7 cellular contexts compared by ENCODE assay signal in genomic region chr5:131633830-131634229, GRCh38. TPM values are rescaled to one million over a fixed set of nuclear protein-coding genes. Genes with fewer than 3 reads are reported as not detected.
DNase-seq lines count a peak whose midpoint lies in the region; ATAC-seq and TF ChIP-seq lines count a peak whose summit lies in the region.

No MANE protein-coding gene starts in this region.

- no peaks in the 10 kb centered on the region for H3K9me2 ChIP-seq in HCT116 (ENCODE audit: insufficient read depth)

- DNase-seq in HCT116 (ENCODE audit: low read depth, low spot score) (no peak), T-helper 17 cell (no peak), foreskin fibroblast (no peak), spleen (no peak), SHP77 treated with DMSO at 0.1 percent for 48 hours (lab: John Stamatoyannopoulos, UW) (no peak)

- POLR2A ChIA-PET in HCT116 (lab: Charles Lee) = no interaction called here

- H4K20me1 ChIP-seq in HCT116 (ENCODE audit: insufficient read depth) = peaks cover under 1% of the 10 kb centered on the region; the same call in 1 of the 2 replicates

- peak overlapping the region; percentile 96 for H3K4me3 Mint-ChIP-seq in T-helper 17 cell

- H3K79me2 ChIP-seq in HCT116 (ENCODE audit: insufficient read depth, low read length) = peaks cover 61% of the 10 kb centered on the region

- H3K9me3 ChIP-seq in HCT116 (ENCODE audit: control insufficient read depth in 1 of 2, insufficient read depth in 1 of 2, low read depth in 1 of 2, low read length in 2 of 2) = no peaks in the 10 kb centered on the region
- no peaks in the 10 kb centered on the region for H3K9me3 ChIP-seq in T-helper 17 cell (ENCODE audit: control insufficient read depth, low read length, poor library complexity, severe bottlenecking)
- no peaks in the 10 kb centered on the region for H3K9me3 ChIP-seq in spleen

- no peaks in the 10 kb centered on the region for H3K27me3 Mint-ChIP-seq in T-helper 17 cell

- 42 to 50% (median 44%) methylated on average over 5 of the region's 5 CpGs for WGBS in spleen, 5 donors

- TF ChIP-seq CTCF in HCT116 (IDR thresholded peaks at IDR 0.05 in 2 of 3, conservative IDR thresholded peaks at IDR 0.05 in 1 of 3; ENCODE audit: borderline replicate concordance in 1 of 3, insufficient read depth in 1 of 3, low read depth in 2 of 3, low read length in 2 of 3) = no peak
- TF ChIP-seq CTCF in foreskin fibroblast (IDR thresholded peaks at IDR 0.05; ENCODE audit: low read depth, low read length) = no peak
- no peak for TF ChIP-seq CTCF in spleen (IDR thresholded peaks at IDR 0.05 in 8 of 11, conservative IDR thresholded peaks at IDR 0.05 in 3 of 11)

- no TSS peak for BruUV-seq in HCT116 (replicated peaks; lab: Mats Ljungman, UMichigan)

- peaks cover 12 to 42% of the 10 kb centered on the region in 2 experiments for H3K4me1 ChIP-seq in HCT116 (ENCODE audit: control insufficient read depth in 1 of 2, insufficient read depth in 2 of 2, low read length in 2 of 2)
- peaks cover 17 to 75% (median 53%) of the 10 kb centered on the region in 6 donors for H3K4me1 ChIP-seq in spleen

- H3K27me3 ChIP-seq in HCT116 (ENCODE audit: insufficient read depth, low read length) (no peaks in the 10 kb centered on the region), spleen (replicated peaks in 1 of 7) (no peaks in the 10 kb centered on the region)

- H3K36me3 ChIP-seq in HCT116 (ENCODE audit: control insufficient read depth in 1 of 2, insufficient read depth in 2 of 2, low read length in 2 of 2) (no peaks in the 10 kb centered on the region), spleen (peaks cover 0 to 6% (median 0%) of the 10 kb centered on the region in 6 donors)

- peak overlapping the region; percentile 77 for H3K4me2 ChIP-seq in HCT116 (ENCODE audit: low read length)

- RAD21 ChIA-PET in HCT116 (lab: Charles Lee; ENCODE audit: low non-redundant PET in 1 of 2, low total read pairs in 2 of 2, uncharacterized antibody in 2 of 2, unreplicated experiment in 2 of 2) = no interaction called here

- intact Hi-C loops in HCT116 (cut with micrococcal nuclease) = loop anchor here (2.0 kb wide), 1 partner anchor 163 kb away; the partner anchor contains the start of gene FNIP1
- intact Hi-C loops in spleen (cut with DNase I; ENCODE audit: low total_unique reads) = loop anchor here (5.0 kb wide), 1 partner anchor 37 kb away; no protein-coding TSS in a partner anchor

- no peak overlapping the region for H2AFZ ChIP-seq in HCT116 (ENCODE audit: low read depth, low read length, poor library complexity, severe bottlenecking)

- no peak for TF ChIP-seq RAD21 in HCT116 (IDR thresholded peaks at IDR 0.05; ENCODE audit: low read depth)

- ATAC-seq in HCT116 (no peak), T-helper 17 cell (no peak), GM21367 (IDR thresholded peaks at IDR 0.05; ENCODE audit: unreplicated experiment) (no peak), GM19023 (IDR thresholded peaks at IDR 0.05; ENCODE audit: unreplicated experiment) (no peak)

- TF ChIP-seq POLR2A in HCT116 (IDR thresholded peaks at IDR 0.05; ENCODE audit: borderline replicate concordance, extremely low read depth, insufficient read depth, insufficient read length) (no peak), spleen (IDR thresholded peaks at IDR 0.05) (no peak)

- peaks cover 29% of the 10 kb centered on the region for H3K4me1 Mint-ChIP-seq in T-helper 17 cell

- H3K27ac ChIP-seq in HCT116 (ENCODE audit: low read depth, low read length) (no peak overlapping the region), spleen (peak overlapping the region in 7 of 8 donors; percentile 92 to 100 (median 100))

- peak overlapping the region; percentile 83 for H3K9ac ChIP-seq in HCT116 (ENCODE audit: low read length)

- CTCF ChIA-PET in HCT116 (lab: Charles Lee) = no interaction called here

- peaks cover 3% of the 10 kb centered on the region for H3K36me3 Mint-ChIP-seq in T-helper 17 cell (ENCODE audit: low read depth)

- peak overlapping the region; percentile 98 for H3K27ac Mint-ChIP-seq in T-helper 17 cell

- H3K4me3 ChIP-seq in HCT116 (replicated peaks in 1 of 2; ENCODE audit: low read depth in 1 of 2, low read length in 2 of 2) = peak overlapping the region; percentile 85 to 88
- H3K4me3 ChIP-seq in foreskin fibroblast (ENCODE audit: low read depth in 1 of 2, low read length in 2 of 2) = peak overlapping the region; percentile 93 to 95
- peak overlapping the region in 7 of 8 donors; percentile 57 to 89 (median 72) for H3K4me3 ChIP-seq in spleen

TF ChIP-seq in HCT116, 20 proteins besides CTCF, POLR2A, EP300 and RAD21:
- no peak for TF ChIP-seq POLR2AphosphoS5 (IDR thresholded peaks at IDR 0.05; ENCODE audit: low read depth, low read length)
- no peak for TF ChIP-seq FOSL1 (IDR thresholded peaks at IDR 0.05; ENCODE audit: low read depth)
- TF ChIP-seq SRF (IDR thresholded peaks at IDR 0.05; ENCODE audit: low read depth) = no peak
- no peak for TF ChIP-seq CEBPB (IDR thresholded peaks at IDR 0.05; ENCODE audit: low read depth)
- no peak for TF ChIP-seq SP1 (IDR thresholded peaks at IDR 0.05; ENCODE audit: low read depth)
- no peak for TF ChIP-seq REST (IDR thresholded peaks at IDR 0.05; ENCODE audit: low read depth)
- TF ChIP-seq ZFX (IDR thresholded peaks at IDR 0.05) = no peak
- no peak for TF ChIP-seq ZNF274 (IDR thresholded peaks at IDR 0.05; ENCODE audit: low read depth, low read length)
- TF ChIP-seq ATF3 (IDR thresholded peaks at IDR 0.05) = no peak
- no peak for TF ChIP-seq EZH2phosphoT487 (IDR thresholded peaks at IDR 0.05; ENCODE audit: borderline replicate concordance)
- TF ChIP-seq EGR1 (IDR thresholded peaks at IDR 0.05; ENCODE audit: low read depth) = no peak
- TF ChIP-seq MAX (IDR thresholded peaks at IDR 0.05) = no peak
- no peak for TF ChIP-seq EZH2 (IDR thresholded peaks at IDR 0.05)
- TF ChIP-seq SIN3A (IDR thresholded peaks at IDR 0.05; ENCODE audit: low read depth) = no peak
- TF ChIP-seq CBX3 (IDR thresholded peaks at IDR 0.05; ENCODE audit: low read depth) = no peak
- no peak for TF ChIP-seq TCF7L2 (IDR thresholded peaks at IDR 0.05; ENCODE audit: borderline replicate concordance, extremely low read depth, insufficient read depth, insufficient read length)
- no peak for TF ChIP-seq YY1 (IDR thresholded peaks at IDR 0.05; ENCODE audit: extremely low read depth, insufficient replicate concordance, low read depth, low read length)

RNA-seq across cellular contexts. Expression of gene RAPGEF6, which starts 1.2 kb away (rescaled TPM):
- total RNA-seq in HCT116 (2021; ENCODE audit: unreplicated experiment) = 18.4 TPM
- polyA plus RNA-seq in HCT116 (2012) = 3.3 and 4.2 TPM in 2 replicates
- 10 to 100 TPM; 60.7 to 68.7 TPM for total RNA-seq in T-helper 17 cell
- 10 to 100 TPM; 37.0 to 56.4 (median 46.9) TPM for total RNA-seq in spleen
- polyA plus RNA-seq in spleen = 1 to 10 TPM; 3.8 to 5.3 (median 4.8) TPM
